In the genomic region with DNA sequence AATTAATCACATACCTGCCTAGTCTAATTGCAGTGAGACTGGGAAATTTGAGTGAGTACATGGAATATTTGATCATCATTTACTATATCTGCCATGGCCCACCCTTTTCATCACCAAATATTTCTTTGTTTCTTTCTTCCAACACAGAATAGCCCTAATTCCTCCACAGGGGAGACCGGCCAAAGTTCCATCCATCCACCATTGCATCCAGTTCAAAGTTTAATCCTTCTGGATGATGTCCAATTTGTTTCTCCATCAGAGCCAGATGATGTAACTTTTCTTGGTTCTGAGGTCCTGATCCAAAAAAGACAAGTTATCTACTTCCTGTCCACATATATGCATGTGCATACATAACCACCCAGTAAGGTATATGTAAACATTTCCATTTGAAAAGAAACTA, we compare ENCODE assay signal across 22 cellular contexts.
"Had no signal": no experiment of that assay in that cellular context is flagged by ENCODE, and none has a peak within 500 bp of the region (broad histone marks: within the 10 kb centered on the region; RNA-seq: fewer than 3 reads in every experiment).

No MANE protein-coding gene starts in this region.

- H3K27ac ChIP-seq: body of pancreas, cardiac muscle cell, neural progenitor cell, SJCRH30, stomach, testis, upper lobe of right lung had no signal

- H3K9ac ChIP-seq: neural progenitor cell had no signal

- ATAC-seq: left lobe of liver; naive thymus-derived CD4-positive, alpha-beta T cell; stimulated activated effector memory CD8-positive, alpha-beta T cell treated with anti-CD3 and anti-CD28 coated beads, Interleukin-12 subunit alpha, Interleukin-12 subunit beta, amount 100 ng/mL, for 72 hours; T-cell; upper lobe of right lung had no signal

- DNase-seq: activated CD4-positive, alpha-beta T cell treated with anti-CD3 and anti-CD28 coated beads, Interleukin-2, amount 50 U/mL, for 48 hours; activated naive CD4-positive, alpha-beta T cell treated with Interleukin-2 at 50 U/mL for 16 hours; activated naive CD8-positive, alpha-beta T cell treated with anti-CD3 and anti-CD28 coated beads for 36 hours; activated T-cell treated with anti-CD3 and anti-CD28 coated beads, Interleukin-2, amount 50 U/mL, for 48 hours; amniotic stem cell; body of pancreas; dermis blood vessel endothelial cell; effector CD8-positive, alpha-beta T cell; immature natural killer cell; naive thymus-derived CD4-positive, alpha-beta T cell; retina; SJCRH30; stimulated activated CD4-positive, alpha-beta T cell treated with anti-CD3 and anti-CD28 coated beads, Interleukin-1b, Interleukin-23, amount 100 ng/mL, for 48 hours; stomach; T-cell; testis; upper lobe of right lung had no signal

- H3K9me3 ChIP-seq: body of pancreas, SJCRH30, stomach, testis, upper lobe of right lung had no signal

- H3K4me1 ChIP-seq: body of pancreas, SJCRH30, stomach, testis, upper lobe of right lung had no signal

- H3K27me3 ChIP-seq: body of pancreas, cardiac muscle cell, neural progenitor cell, SJCRH30, stomach, testis, upper lobe of right lung had no signal

- H3K4me3 ChIP-seq: body of pancreas, cardiac muscle cell, neural progenitor cell, SJCRH30, skin epidermis, stomach, testis, upper lobe of right lung had no signal

- H3K4me2 ChIP-seq: neural progenitor cell had no signal

- H2AFZ ChIP-seq: neural progenitor cell had no signal

- H3K36me3 ChIP-seq: cardiac muscle cell, neural progenitor cell, SJCRH30, stomach, upper lobe of right lung had no signal
